8 cellular contexts compared by ENCODE assay signal in the genomic region with DNA sequence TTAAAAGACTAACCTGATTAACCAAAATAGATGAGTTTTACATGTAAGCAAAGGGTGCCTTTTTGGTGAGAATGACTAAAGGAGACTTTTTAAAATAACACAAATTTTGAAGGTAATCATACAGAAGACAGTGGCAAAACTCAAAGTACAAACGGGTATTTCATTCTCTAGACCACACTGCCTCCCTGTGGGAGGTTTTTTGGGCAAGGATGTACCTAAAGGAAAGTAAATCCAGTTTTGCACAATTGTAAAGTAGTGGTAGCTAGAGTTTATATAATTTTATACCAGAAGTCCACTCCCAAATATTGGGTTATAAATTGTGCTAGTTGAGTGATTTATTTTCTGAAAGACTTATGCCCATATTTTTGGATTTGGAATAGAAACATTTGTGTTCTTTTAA.
DNase-seq lines count a peak whose midpoint lies in the region; ATAC-seq and TF ChIP-seq lines count a peak whose summit lies in the region.

No MANE protein-coding gene starts in this region.

- intact Hi-C loops in left cardiac atrium (cut with DNase I) = no loop called here
- intact Hi-C loops in heart right ventricle (cut with DNase I) = no loop called here

- H3K4me3 Mint-ChIP-seq in activated T-cell treated with anti-CD3 and anti-CD28 coated beads, Interleukin-2, amount 50 U/mL, for 4 hours = no peak overlapping the region

- TF ChIP-seq CTCF in heart right ventricle (IDR thresholded peaks at IDR 0.05) = peak in 3 of 9 donors; percentile 14 to 36 (median 19)

- H3K27me3 Mint-ChIP-seq in activated T-cell treated with anti-CD3 and anti-CD28 coated beads, Interleukin-2, amount 50 U/mL, for 4 hours (ENCODE audit: low read depth) = peaks cover 5% of the 10 kb centered on the region

- DNase-seq in left cardiac atrium (peak; percentile 23), heart right ventricle (no peak), SJCRH30 (peak; percentile 19 to 56), glomerular visceral epithelial cell (ENCODE audit: extremely low spot score) (peak; percentile 30), foreskin melanocyte (no peak)
- no peak for DNase-seq in activated T-cell treated with anti-CD3 and anti-CD28 coated beads, Interleukin-2, amount 50 U/mL, for 4 hours

- peak in 1 of 2 donors; percentile 57 for ATAC-seq in left cardiac atrium
- ATAC-seq in heart right ventricle = no peak
- no peak for ATAC-seq in GM21825 (IDR thresholded peaks at IDR 0.05; ENCODE audit: unreplicated experiment)
- ATAC-seq in activated T-cell treated with anti-CD3 and anti-CD28 coated beads, Interleukin-2, amount 50 U/mL, for 4 hours = no peak
- no peak for ATAC-seq in GM21723 (IDR thresholded peaks at IDR 0.05; ENCODE audit: unreplicated experiment)

- H3K4me1 ChIP-seq in heart right ventricle (no peaks in the 10 kb centered on the region), SJCRH30 (no peaks in the 10 kb centered on the region)

- H3K4me3 ChIP-seq in heart right ventricle (no peak overlapping the region), SJCRH30 (no peak overlapping the region)

- 31 to 46% methylated on average over 1 of the region's 1 CpG for WGBS in heart right ventricle, 2 donors

- H3K4me1 Mint-ChIP-seq in activated T-cell treated with anti-CD3 and anti-CD28 coated beads, Interleukin-2, amount 50 U/mL, for 4 hours (ENCODE audit: low read depth) = no peaks in the 10 kb centered on the region

- peaks cover 6% of the 10 kb centered on the region for H3K9me3 Mint-ChIP-seq in activated T-cell treated with anti-CD3 and anti-CD28 coated beads, Interleukin-2, amount 50 U/mL, for 4 hours

- H3K9me3 ChIP-seq in heart right ventricle (peaks cover 0 to 8% (median 0%) of the 10 kb centered on the region in 11 donors), SJCRH30 (replicated peaks) (no peaks in the 10 kb centered on the region)

- no peaks in the 10 kb centered on the region for H3K27me3 ChIP-seq in heart right ventricle
- H3K27me3 ChIP-seq in SJCRH30 = no peaks in the 10 kb centered on the region

- H3K27ac ChIP-seq in heart right ventricle (no peak overlapping the region), SJCRH30 (no peak overlapping the region)

- no peaks in the 10 kb centered on the region for H3K36me3 ChIP-seq in heart right ventricle
- H3K36me3 ChIP-seq in SJCRH30 = no peaks in the 10 kb centered on the region

- H3K36me3 Mint-ChIP-seq in activated T-cell treated with anti-CD3 and anti-CD28 coated beads, Interleukin-2, amount 50 U/mL, for 4 hours (ENCODE audit: insufficient read depth) = no peaks in the 10 kb centered on the region

Comparison
In these comparisons a context has a peak if more than half of its experiments do, and no peak if none do; other contexts are left out.
1. DNase-seq: peak in left cardiac atrium (single experiment), SJCRH30 (2 of 2) and glomerular visceral epithelial cell (single experiment); none in heart right ventricle (0 of 2), foreskin melanocyte (single experiment) and activated T-cell treated with anti-CD3 and anti-CD28 coated beads, Interleukin-2, amount 50 U/mL, for 4 hours (single experiment).